ENCODE assay signal across 23 cellular contexts in the genomic region with DNA sequence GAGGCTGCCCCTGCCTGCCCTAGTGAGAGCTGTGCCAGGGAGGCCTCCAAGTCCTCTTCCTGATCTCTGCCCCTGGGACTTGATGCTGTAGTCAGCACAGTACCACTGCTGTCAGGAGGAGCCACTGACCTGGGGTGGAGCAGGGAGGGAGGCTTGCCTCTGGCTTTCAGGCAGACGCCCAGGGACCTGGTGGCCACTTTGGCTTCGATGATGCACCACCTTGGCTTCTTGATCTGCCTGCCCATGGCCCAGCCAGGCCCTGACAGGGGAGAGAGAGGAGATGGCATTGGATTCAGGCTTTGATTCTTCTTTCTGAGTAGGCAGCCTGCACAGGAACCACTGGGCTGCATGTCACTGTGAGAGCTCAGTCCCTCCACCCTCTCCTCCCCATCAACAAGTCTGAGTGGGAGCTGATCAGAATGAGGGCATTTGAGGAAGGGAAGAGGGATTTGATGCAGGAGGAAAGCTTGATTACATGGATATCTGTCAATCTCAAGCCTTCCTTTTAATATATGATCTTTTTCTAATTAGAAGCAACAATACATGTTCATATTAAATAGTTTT. TPM values are rescaled to one million over a fixed set of nuclear protein-coding genes. Genes with fewer than 3 reads are reported as not detected.
"Had no signal": no experiment of that assay in that cellular context is flagged by ENCODE, and none has a peak within 500 bp of the region (broad histone marks: within the 10 kb centered on the region; RNA-seq: fewer than 3 reads in every experiment).

No MANE protein-coding gene starts in this region.

- H3K4me1 ChIP-seq: adrenal gland, esophagus squamous epithelium, gastrocnemius medialis, pancreas, thyroid gland, upper lobe of right lung had no signal

- H3K27me3 ChIP-seq: adrenal gland, gastrocnemius medialis, pancreas, thyroid gland had no signal

- H3K36me3 ChIP-seq: adrenal gland, esophagus squamous epithelium, gastrocnemius medialis, pancreas, thyroid gland, upper lobe of right lung had no signal

- H3K4me3 ChIP-seq: adrenal gland, coronary artery, esophagus squamous epithelium, gastrocnemius medialis, pancreas, thyroid gland, upper lobe of right lung had no signal

- FAIRE-seq: astrocyte, pancreas, TTC549 had no signal

- H3K9me3 ChIP-seq: adrenal gland, esophagus squamous epithelium, gastrocnemius medialis, pancreas, thyroid gland, upper lobe of right lung had no signal

- DNase-seq: activated B cell treated with CpG ODN at 0.5 μM for 24 hours; activated CD4-positive, alpha-beta T cell treated with anti-CD3 and anti-CD28 coated beads for 36 hours; activated CD4-positive, alpha-beta T cell treated with anti-CD3 and anti-CD28 coated beads, Interleukin-2, amount 50 U/mL, for 4 hours; activated CD8-positive, alpha-beta memory T cell treated with anti-CD3 and anti-CD28 coated beads for 24 hours; activated CD8-positive, alpha-beta memory T cell treated with anti-CD3 and anti-CD28 coated beads, Interleukin-2, amount 50 U/mL, for 4 hours; activated T-cell treated with anti-CD3 and anti-CD28 coated beads, Interleukin-2, amount 50 U/mL, for 24 hours; adrenal gland; esophagus squamous epithelium; gastrocnemius medialis; hypothalamus; left cardiac atrium; midbrain; natural killer cell; pancreas; right cardiac atrium; stimulated activated CD4-positive, alpha-beta T cell treated with anti-CD3 and anti-CD28 coated beads, Interleukin-4, amount 100 ng/mL, for 4 hours; stimulated activated naive CD8-positive, alpha-beta T cell treated with anti-CD3 and anti-CD28 coated beads, Interleukin-15, Interleukin-2, amounts not matched to agents 100 U/mL and 50 U/mL, for 24 hours; thyroid gland; upper lobe of right lung had no signal

- H3K27ac ChIP-seq: coronary artery, esophagus squamous epithelium, gastrocnemius medialis, pancreas, thyroid gland, upper lobe of right lung had no signal

RNA-seq across cellular contexts. Expression of gene TMEM63C, which starts 24.7 kb away (rescaled TPM):
- total RNA-seq: left cardiac atrium, pulmonary artery endothelial cell had no signal
